ENCODE assay signal across 8 cellular contexts in the genomic region with DNA sequence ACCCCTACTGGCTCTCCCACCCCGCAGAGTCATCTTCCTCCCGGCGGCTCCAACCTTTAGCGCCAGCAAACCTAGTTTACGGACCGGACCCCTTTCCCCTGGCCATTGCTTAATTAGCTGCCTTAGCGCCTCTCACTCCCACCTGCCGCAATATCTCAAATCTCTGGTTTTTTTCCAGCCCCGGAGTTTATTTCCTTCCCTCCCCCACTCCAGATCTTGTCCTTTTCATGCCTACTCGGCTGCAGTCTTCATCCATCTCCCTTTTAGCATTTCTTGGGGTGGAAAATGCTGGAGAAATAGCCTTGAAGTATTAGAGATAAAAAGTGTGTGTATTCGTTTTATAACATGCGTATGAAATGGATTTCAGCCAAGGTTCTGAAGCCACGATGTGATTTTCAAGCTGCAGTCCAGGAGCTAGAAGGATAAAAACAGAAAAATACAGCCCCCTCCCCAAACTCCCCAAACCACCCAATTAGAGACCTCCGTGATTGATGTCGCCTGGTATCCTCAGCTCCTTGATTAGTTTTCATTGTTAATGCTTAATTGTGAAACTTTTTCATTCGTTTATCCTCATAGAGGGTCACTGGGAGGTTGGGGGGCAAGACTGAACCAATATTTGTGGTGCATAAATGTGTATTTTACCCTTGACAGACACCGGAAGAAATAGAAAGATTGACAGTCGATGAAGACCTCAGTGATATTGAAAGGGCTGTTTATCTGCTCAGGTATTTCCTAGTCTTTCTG. TPM values are rescaled to one million over a fixed set of nuclear protein-coding genes. Genes with fewer than 3 reads are reported as not detected.
A peak's percentile ranks its signal among the peaks of the same experiment; 100 is the strongest.
DNase-seq lines count a peak whose midpoint lies in the region; ATAC-seq and TF ChIP-seq lines count a peak whose summit lies in the region.

No MANE protein-coding gene starts in this region.

- no peak for TF ChIP-seq RAD21 in IMR-90 (IDR thresholded peaks at IDR 0.05; ENCODE audit: low read length)

- H3K4me3 Mint-ChIP-seq in CD14-positive monocyte, result peak overlapping the region; percentile 58 to 89
- peak overlapping the region; percentile 75 for H3K4me3 Mint-ChIP-seq in natural killer cell treated with Interleukin-12 subunit alpha and Interleukin-12 subunit beta and Interleukin-15 and Interleukin-18, amount 100 ng/mL, for 72 hours

- no peaks in the 10 kb centered on the region for H3K79me1 ChIP-seq in IMR-90 (ENCODE audit: low read depth in 1 of 2, low read length in 2 of 2)

- H3K4me1 ChIP-seq in IMR-90 (ENCODE audit: control insufficient read depth, insufficient read depth, low read length), result peaks cover 2% of the 10 kb centered on the region; the same call in 1 of the 2 replicates

- peaks cover 24% of the 10 kb centered on the region for H3K27me3 ChIP-seq in IMR-90 (ENCODE audit: control insufficient read depth, insufficient read depth, low read length)

- H2BK15ac ChIP-seq in IMR-90 (ENCODE audit: low read depth, low read length), result no peak overlapping the region

- H2AK9ac ChIP-seq in IMR-90 (replicated peaks; ENCODE audit: low read depth, low read length, poor library complexity), result no peak overlapping the region

- H3K4me2 ChIP-seq in IMR-90 (ENCODE audit: low read depth, low read length), result no peak overlapping the region

- H3K56ac ChIP-seq in IMR-90 (ENCODE audit: extremely low read depth, insufficient read depth, low read length), result no peak overlapping the region

- CTCF ChIA-PET in IMR-90 (lab: Yijun Ruan, JAX), result no interaction called here

- no peaks in the 10 kb centered on the region for H3K9me3 ChIP-seq in IMR-90 (ENCODE audit: control insufficient read depth, insufficient read depth, low read length)

- peaks cover 17% of the 10 kb centered on the region for H3K4me1 Mint-ChIP-seq in CD14-positive monocyte
- H3K4me1 Mint-ChIP-seq in natural killer cell treated with Interleukin-12 subunit alpha and Interleukin-12 subunit beta and Interleukin-15 and Interleukin-18, amount 100 ng/mL, for 72 hours (ENCODE audit: low read depth in 2 of 2), result peaks cover 12 to 20% of the 10 kb centered on the region in 2 donors

- no peak overlapping the region for H3K23ac ChIP-seq in IMR-90 (ENCODE audit: low read depth, low read length)

- H2BK5ac ChIP-seq in IMR-90 (ENCODE audit: low read depth, low read length, poor library complexity, severe bottlenecking), result no peak overlapping the region

- in situ Hi-C loops in IMR-90 (cut with MboI; ENCODE audit: low sequenced_read_pairs), result no loop called here

- dilution Hi-C loops in IMR-90 (cut with HindIII; ENCODE audit: low sequenced_read_pairs, unreplicated experiment), result no loop called here

- intact Hi-C loops in CD14-positive monocyte (cut with micrococcal nuclease) (loop anchor here (5.0 to 10.0 kb wide), 4 partner anchors 43 to 241 kb away; no protein-coding TSS in a partner anchor), IMR-90 (cut with micrococcal nuclease) (loop anchor here (2.0 kb wide), 1 partner anchor 39 kb away; no protein-coding TSS in a partner anchor)

- 13% methylated on average over 3 of the region's 18 CpGs; no CpG with 5 or more reads in 1 of the 2 experiments for WGBS in IMR-90 (ENCODE audit: extremely low coverage in 2 of 2, insufficient read length in 1 of 2), 2 experiments

- H3K18ac ChIP-seq in IMR-90 (ENCODE audit: low read depth, low read length), result no peak overlapping the region

- H3K14ac ChIP-seq in IMR-90 (replicated peaks; ENCODE audit: low read depth, low read length), result no peak overlapping the region

- POLR2A ChIA-PET in IMR-90 (lab: Charles Lee; ENCODE audit: unreplicated experiment), result no interaction called here

- TF ChIP-seq CTCF in CD14-positive monocyte (IDR thresholded peaks at IDR 0.05), result no peak
- no peak for TF ChIP-seq CTCF in IMR-90 (conservative IDR thresholded peaks at IDR 0.05; ENCODE audit: low read depth, low read length)

- H3K9ac ChIP-seq in IMR-90 (ENCODE audit: low read depth, low read length), result no peak overlapping the region

- H3K4ac ChIP-seq in IMR-90 (ENCODE audit: low read depth, low read length), result no peak overlapping the region

- H3K27me3 Mint-ChIP-seq in CD14-positive monocyte (ENCODE audit: low read depth in 3 of 3), result peaks cover 58 to 83% (median 61%) of the 10 kb centered on the region in 3 donors
- H3K27me3 Mint-ChIP-seq in natural killer cell treated with Interleukin-12 subunit alpha and Interleukin-12 subunit beta and Interleukin-15 and Interleukin-18, amount 100 ng/mL, for 72 hours, result peaks cover 28 to 51% of the 10 kb centered on the region in 2 donors

- H2AK5ac ChIP-seq in IMR-90 (ENCODE audit: low read depth, low read length), result no peak overlapping the region

- H3K9me3 Mint-ChIP-seq in CD14-positive monocyte, result peaks cover 0 to 12% (median 3%) of the 10 kb centered on the region in 7 donors
- no peaks in the 10 kb centered on the region for H3K9me3 Mint-ChIP-seq in natural killer cell treated with Interleukin-12 subunit alpha and Interleukin-12 subunit beta and Interleukin-15 and Interleukin-18, amount 100 ng/mL, for 72 hours

- H2BK20ac ChIP-seq in IMR-90 (ENCODE audit: low read depth, low read length), result no peak overlapping the region

- H2AFZ ChIP-seq in IMR-90 (replicated peaks; ENCODE audit: low read length, poor library complexity), result peak overlapping the region; percentile 72

- no TSS peak for BruUV-seq in IMR-90 (replicated peaks; lab: Mats Ljungman, UMichigan)

- H3K36me3 ChIP-seq in IMR-90 (ENCODE audit: control insufficient read depth, insufficient read depth, low read length), result no peaks in the 10 kb centered on the region

- DNase-seq in CD14-positive monocyte (ENCODE audit: low spot score), result no peak
- no peak for DNase-seq in IMR-90
- no peak for DNase-seq in natural killer cell treated with Interleukin-12 subunit alpha and Interleukin-12 subunit beta and Interleukin-15 and Interleukin-18, amount 100 ng/mL, for 72 hours (ENCODE audit: low spot score)
- DNase-seq in SKM-1 (lab: John Stamatoyannopoulos, UW; ENCODE audit: unreplicated experiment), result no peak
- no peak for DNase-seq in effector CD8-positive, alpha-beta T cell (lab: John Stamatoyannopoulos, UW)

- H3K9me1 ChIP-seq in IMR-90 (ENCODE audit: insufficient read depth, low read length), result no peaks in the 10 kb centered on the region

- no peak for TF ChIP-seq POLR2A in IMR-90 (IDR thresholded peaks at IDR 0.05; ENCODE audit: low read depth, low read length)

- H4K20me1 ChIP-seq in IMR-90 (ENCODE audit: insufficient read depth, low read length), result no peaks in the 10 kb centered on the region

- H3K27ac ChIP-seq in IMR-90 (ENCODE audit: insufficient read depth, low read length) (no peak overlapping the region), cingulate gyrus (ENCODE audit: low read depth, low read length) (peak overlapping the region; percentile 69)

- H2BK120ac ChIP-seq in IMR-90 (ENCODE audit: low read depth, low read length), result no peak overlapping the region

- H3K27ac Mint-ChIP-seq in CD14-positive monocyte, result peak overlapping the region in 1 of 7 donors; percentile 51
- H3K27ac Mint-ChIP-seq in natural killer cell treated with Interleukin-12 subunit alpha and Interleukin-12 subunit beta and Interleukin-15 and Interleukin-18, amount 100 ng/mL, for 72 hours, result peak overlapping the region in 1 of 2 donors; percentile 5

- no peak for ATAC-seq in IMR-90 (ENCODE audit: low read depth)
- ATAC-seq in natural killer cell treated with Interleukin-12 subunit alpha and Interleukin-12 subunit beta and Interleukin-15 and Interleukin-18, amount 100 ng/mL, for 72 hours, result no peak
- no peak for ATAC-seq in GM18520 (IDR thresholded peaks at IDR 0.05; ENCODE audit: unreplicated experiment)
- ATAC-seq in GM19328 (IDR thresholded peaks at IDR 0.05; ENCODE audit: unreplicated experiment), result no peak

- no peak overlapping the region for H4K8ac ChIP-seq in IMR-90 (ENCODE audit: low read depth in 2 of 2, low read length in 2 of 2)

- no peak overlapping the region for H4K5ac ChIP-seq in IMR-90 (ENCODE audit: low read depth, low read length)

- no peak overlapping the region for H4K91ac ChIP-seq in IMR-90 (ENCODE audit: insufficient read depth, low read depth, low read length)

- no peak overlapping the region for H3K4me3 ChIP-seq in IMR-90 (ENCODE audit: insufficient read depth, low read depth, low read length)

- H3K36me3 Mint-ChIP-seq in CD14-positive monocyte, result peaks cover 0 to 5% of the 10 kb centered on the region in 2 donors
- H3K36me3 Mint-ChIP-seq in natural killer cell treated with Interleukin-12 subunit alpha and Interleukin-12 subunit beta and Interleukin-15 and Interleukin-18, amount 100 ng/mL, for 72 hours, result no peaks in the 10 kb centered on the region

TF ChIP-seq in IMR-90, 13 proteins besides CTCF, POLR2A, EP300 and RAD21:
- TF ChIP-seq CHD1 (IDR thresholded peaks at IDR 0.05; ENCODE audit: low read depth, low read length) (no peak), BHLHE40 (IDR thresholded peaks at IDR 0.05; ENCODE audit: low read depth, low read length) (no peak), MAZ (IDR thresholded peaks at IDR 0.05; ENCODE audit: borderline replicate concordance, low read depth, low read length) (no peak)

RNA-seq across cellular contexts. Expression of a gene that starts 1.5 kb away (rescaled TPM):
- under 1 TPM in 1 of 2 donors, not detected in 1; 0.08 TPM for polyA plus RNA-seq in CD14-positive monocyte
- 0.36 and 0.56 TPM in 2 replicates for total RNA-seq in IMR-90 (2012; rRNA removed)
- 0.13 and 0.17 TPM in 2 replicates for polyA plus RNA-seq in IMR-90 (2012; rRNA removed)
- 0.01 and 0.12 TPM in 2 replicates for polyA plus RNA-seq in IMR-90 (2012; cell fraction: cytosol; rRNA removed)
- polyA plus RNA-seq in IMR-90 (2012; cell fraction: nucleus; rRNA removed; ENCODE audit: low replicate concordance), result 0.33 TPM in 1 of 2 replicates, not detected in the other
- under 1 TPM in 1 of 2 donors, not detected in 1; 0.73 TPM for total RNA-seq in natural killer cell treated with Interleukin-12 subunit alpha and Interleukin-12 subunit beta and Interleukin-15 and Interleukin-18, amount 100 ng/mL, for 72 hours

RNA-seq across cellular contexts. Expression of a gene that starts 46.2 kb away (rescaled TPM):
- polyA plus RNA-seq in CD14-positive monocyte (100 to 1,000 TPM in 1 of 2 donors, 10 to 100 TPM in 1; 96.1 to 156 TPM), IMR-90 (2012; rRNA removed) (187 and 261 TPM in 2 replicates)
- total RNA-seq in IMR-90 (2012; rRNA removed), result 43.0 and 111 TPM in 2 replicates
- polyA plus RNA-seq in IMR-90 (2012; cell fraction: cytosol; rRNA removed), result 441 and 716 TPM in 2 replicates
- polyA plus RNA-seq in IMR-90 (2012; cell fraction: nucleus; rRNA removed; ENCODE audit: low replicate concordance), result 72.6 and 129 TPM in 2 replicates
- total RNA-seq in natural killer cell treated with Interleukin-12 subunit alpha and Interleukin-12 subunit beta and Interleukin-15 and Interleukin-18, amount 100 ng/mL, for 72 hours, result 10 to 100 TPM; 61.3 to 73.8 TPM
